ENCODE assay signal across 1 cellular context in genomic region chr9:136994180-136994884, GRCh38.
A peak's percentile ranks its signal among the peaks of the same experiment; 100 is the strongest.
TF ChIP-seq lines count a peak whose summit lies in the region.

No MANE protein-coding gene starts in this region.

TF ChIP-seq in HEK293, 187 proteins besides CTCF, POLR2A, EP300 and RAD21 (continued from another document):
- 0 out of 2 replicates have a peak, but pooled peaks have one; percentile 5 for TF ChIP-seq PATZ1 (tag by site-specific recombination; IDR thresholded peaks at IDR 0.05)
- no peak for TF ChIP-seq ZNF76 (tag by site-specific recombination; IDR thresholded peaks at IDR 0.05; ENCODE audit: borderline replicate concordance, low read depth)
- no peak for TF ChIP-seq ZNF670 (tag by site-specific recombination; IDR thresholded peaks at IDR 0.05; ENCODE audit: low read depth)
- TF ChIP-seq ZNF341 (tag by site-specific recombination; IDR thresholded peaks at IDR 0.05; ENCODE audit: low read depth), result 0 out of 2 replicates have a peak, but pooled peaks have one; percentile 33
- TF ChIP-seq GFI1B (tag by site-specific recombination; IDR thresholded peaks at IDR 0.05), result no peak
- no peak for TF ChIP-seq ZNF121 (tag by site-specific recombination; IDR thresholded peaks at IDR 0.05)
- no peak for TF ChIP-seq ZNF19 (tag by site-specific recombination; IDR thresholded peaks at IDR 0.05; ENCODE audit: low read depth)
